ENCODE assay signal across 8 cellular contexts in the genomic region with DNA sequence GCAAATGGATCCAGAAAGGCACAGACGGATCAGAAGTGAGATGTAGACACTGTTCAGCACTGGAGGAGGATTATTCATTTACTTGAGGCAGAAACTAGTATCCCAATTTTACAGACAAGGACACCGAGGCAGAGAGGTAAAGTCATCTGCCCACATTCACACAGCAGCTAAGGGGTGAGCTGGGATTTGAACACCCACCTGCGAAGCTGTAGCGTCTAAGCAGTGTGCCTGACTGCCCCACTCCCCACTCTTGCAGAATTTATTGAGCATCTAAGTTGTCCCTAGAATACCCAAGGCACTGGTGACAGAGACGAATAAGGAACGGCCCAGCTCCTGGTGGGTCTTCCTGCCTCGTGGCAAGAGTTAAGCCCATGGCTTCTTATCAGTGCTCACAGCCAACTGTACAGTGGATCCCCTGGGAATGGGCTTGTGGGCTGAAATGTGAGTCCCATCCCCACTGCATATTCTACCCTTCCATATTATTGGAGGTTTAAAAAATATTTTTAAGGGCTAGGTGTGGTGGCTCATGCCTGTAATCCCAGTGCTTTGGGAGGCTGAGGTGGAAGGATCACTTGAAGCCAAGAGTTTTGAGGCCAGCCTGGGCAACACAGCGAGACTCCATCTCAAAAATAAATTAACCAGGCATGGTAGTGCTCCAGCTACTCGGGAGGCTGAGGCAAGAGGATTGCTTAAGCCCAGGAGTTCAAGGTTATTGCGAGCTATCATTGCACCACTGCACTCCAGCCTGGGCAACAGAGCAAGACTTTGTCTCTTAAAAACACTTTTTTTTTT.
A peak's percentile ranks its signal among the peaks of the same experiment; 100 is the strongest.
DNase-seq lines count a peak whose midpoint lies in the region; ATAC-seq and TF ChIP-seq lines count a peak whose summit lies in the region.

No MANE protein-coding gene starts in this region.

- ATAC-seq in HG03025 (IDR thresholded peaks at IDR 0.05; ENCODE audit: low FRiP score, unreplicated experiment) (no peak), GM18520 (IDR thresholded peaks at IDR 0.05; ENCODE audit: unreplicated experiment) (no peak)

- no peaks in the 10 kb centered on the region for H3K9me3 ChIP-seq in BLaER1 treated with 17β-estradiol and CSF1 and Interleukin-3, amounts not matched to agents 10 nM and 100 nM (replicated peaks in 1 of 11)
- no peaks in the 10 kb centered on the region for H3K9me3 ChIP-seq in Loucy (ENCODE audit: insufficient read depth, low read depth, low read length)
- no peaks in the 10 kb centered on the region for H3K9me3 ChIP-seq in colonic mucosa
- no peaks in the 10 kb centered on the region for H3K9me3 ChIP-seq in neural cell (ENCODE audit: low read length)

- in situ Hi-C loops in GM13977 (cut with MboI; ENCODE audit: low pct_unique_long_range_greater_than_20kb, low sequenced_read_pairs, unreplicated experiment), result no loop called here

- no peak for TF ChIP-seq EP300 in neural cell (conservative IDR thresholded peaks at IDR 0.05; ENCODE audit: poor library complexity, severe bottlenecking)

- TF ChIP-seq CTCF in Loucy (conservative IDR thresholded peaks at IDR 0.05; ENCODE audit: low read length) (no peak), colonic mucosa (IDR thresholded peaks at IDR 0.05) (no peak), neural cell (IDR thresholded peaks at IDR 0.05; ENCODE audit: poor library complexity, severe bottlenecking) (no peak), GM13977 (IDR thresholded peaks at IDR 0.05; ENCODE audit: extremely low read depth, insufficient read depth, missing control alignments) (no peak)

- H2AFZ ChIP-seq in Loucy (ENCODE audit: low read length) (no peak overlapping the region), neural cell (ENCODE audit: low read depth, low read length) (no peak overlapping the region)

- TF ChIP-seq RAD21 in neural cell (conservative IDR thresholded peaks at IDR 0.05), result no peak

- intact Hi-C loops in colonic mucosa (cut with DNase I), result no loop called here

- peak overlapping the region; percentile 14 to 78 (median 73); a peak in 19 of 22 replicates for H3K9ac ChIP-seq in BLaER1 treated with 17β-estradiol and CSF1 and Interleukin-3, amounts not matched to agents 10 nM and 100 nM
- H3K9ac ChIP-seq in Loucy (ENCODE audit: low read depth, low read length, poor library complexity, severe bottlenecking) (peak overlapping the region; percentile 79), colonic mucosa (ENCODE audit: low read depth in 2 of 2, low read length in 2 of 2) (no peak overlapping the region), neural cell (ENCODE audit: low read length) (no peak overlapping the region)

- no peaks in the 10 kb centered on the region for H3F3A ChIP-seq in Loucy (ENCODE audit: low read depth)
- H3F3A ChIP-seq in neural cell (ENCODE audit: insufficient read depth, low read length, poor library complexity, severe bottlenecking), result no peaks in the 10 kb centered on the region

- peaks cover 82 to 96% (median 90%) of the 10 kb centered on the region in 10 experiments for H3K4me1 ChIP-seq in BLaER1 treated with 17β-estradiol and CSF1 and Interleukin-3, amounts not matched to agents 10 nM and 100 nM
- peaks cover 42% of the 10 kb centered on the region for H3K4me1 ChIP-seq in Loucy (ENCODE audit: insufficient read depth, low read length, poor library complexity, severe bottlenecking)
- no peaks in the 10 kb centered on the region for H3K4me1 ChIP-seq in colonic mucosa

- peaks cover 0 to 57% (median 13%) of the 10 kb centered on the region in 11 experiments; a peak in 18 of 22 replicates for H3K36me3 ChIP-seq in BLaER1 treated with 17β-estradiol and CSF1 and Interleukin-3, amounts not matched to agents 10 nM and 100 nM
- no peaks in the 10 kb centered on the region; the same call in 1 of the 2 replicates for H3K36me3 ChIP-seq in Loucy (ENCODE audit: insufficient read depth, low read length)
- no peaks in the 10 kb centered on the region for H3K36me3 ChIP-seq in colonic mucosa
- H3K36me3 ChIP-seq in neural cell (ENCODE audit: insufficient read depth, low read length), result no peaks in the 10 kb centered on the region

- H3K79me2 ChIP-seq in Loucy (ENCODE audit: insufficient read depth, low read length) (peaks cover 83% of the 10 kb centered on the region), neural cell (replicated peaks; ENCODE audit: insufficient read depth, low read length) (no peaks in the 10 kb centered on the region)

- peaks cover 41 to 99% (median 82%) of the 10 kb centered on the region in 11 experiments for H4K20me1 ChIP-seq in BLaER1 treated with 17β-estradiol and CSF1 and Interleukin-3, amounts not matched to agents 10 nM and 100 nM
- peaks cover 19% of the 10 kb centered on the region for H4K20me1 ChIP-seq in Loucy (ENCODE audit: insufficient read depth, low read length, poor library complexity, severe bottlenecking)
- H4K20me1 ChIP-seq in neural cell (ENCODE audit: insufficient read depth), result no peaks in the 10 kb centered on the region

- peak overlapping the region in 8 of 10 experiments; percentile 62 to 79 (median 64); a peak in 14 of 20 replicates for H3K4me3 ChIP-seq in BLaER1 treated with 17β-estradiol and CSF1 and Interleukin-3, amounts not matched to agents 10 nM and 100 nM
- H3K4me3 ChIP-seq in Loucy (ENCODE audit: low read length, poor library complexity, severe bottlenecking) (peak overlapping the region; percentile 77), colonic mucosa (peak overlapping the region; percentile 59), neural cell (ENCODE audit: low read length) (peak overlapping the region; percentile 70)

- no peaks in the 10 kb centered on the region for H3K9me2 ChIP-seq in Loucy (replicated peaks; ENCODE audit: low read depth, low read length)
- H3K9me2 ChIP-seq in neural cell (ENCODE audit: insufficient read depth, low read length), result no peaks in the 10 kb centered on the region

- no peak for DNase-seq in colonic mucosa
- DNase-seq in activated CD4-positive, CD25-positive, alpha-beta regulatory T cell treated with anti-CD3 and anti-CD28 coated beads, Interleukin-2, amount 50 U/mL, for 72 hours, result no peak
- no peak for DNase-seq in GM13977 (ENCODE audit: low spot score)

- peak overlapping the region in 10 of 11 experiments; percentile 2 to 70 (median 54); a peak in 16 of 22 replicates for H3K27ac ChIP-seq in BLaER1 treated with 17β-estradiol and CSF1 and Interleukin-3, amounts not matched to agents 10 nM and 100 nM
- H3K27ac ChIP-seq in colonic mucosa (peak overlapping the region; percentile 86), neural cell (ENCODE audit: low read length) (no peak overlapping the region)

- H3K4me2 ChIP-seq in BLaER1 treated with 17β-estradiol and CSF1 and Interleukin-3, amounts not matched to agents 10 nM and 100 nM, result peak overlapping the region; percentile 95 to 100 (median 99)
- H3K4me2 ChIP-seq in Loucy (ENCODE audit: low read depth, low read length, poor library complexity, severe bottlenecking), result peak overlapping the region; percentile 67
- H3K4me2 ChIP-seq in neural cell (ENCODE audit: low read length), result no peak overlapping the region

- peaks cover 18 to 33% (median 28%) of the 10 kb centered on the region in 11 experiments for H3K27me3 ChIP-seq in BLaER1 treated with 17β-estradiol and CSF1 and Interleukin-3, amounts not matched to agents 10 nM and 100 nM
- H3K27me3 ChIP-seq in Loucy (ENCODE audit: insufficient read depth, low read length, poor library complexity, severe bottlenecking), result no peaks in the 10 kb centered on the region
- no peaks in the 10 kb centered on the region for H3K27me3 ChIP-seq in colonic mucosa
- H3K27me3 ChIP-seq in neural cell (ENCODE audit: insufficient read depth, low read depth, low read length), result peaks cover 6% of the 10 kb centered on the region

TF ChIP-seq in neural cell, 6 proteins besides CTCF, POLR2A, EP300 and RAD21:
- TF ChIP-seq SMC3 (conservative IDR thresholded peaks at IDR 0.05; ENCODE audit: poor library complexity) (no peak), EZH2 (IDR thresholded peaks at IDR 0.05; ENCODE audit: borderline replicate concordance, insufficient read depth, low read length, poor library complexity, severe bottlenecking) (no peak), MXI1 (conservative IDR thresholded peaks at IDR 0.05; ENCODE audit: poor library complexity, severe bottlenecking) (no peak), POLR2AphosphoS5 (IDR thresholded peaks at IDR 0.05) (no peak), TAF1 (IDR thresholded peaks at IDR 0.05; ENCODE audit: low read depth) (no peak)
- TF ChIP-seq, protein P1, sequence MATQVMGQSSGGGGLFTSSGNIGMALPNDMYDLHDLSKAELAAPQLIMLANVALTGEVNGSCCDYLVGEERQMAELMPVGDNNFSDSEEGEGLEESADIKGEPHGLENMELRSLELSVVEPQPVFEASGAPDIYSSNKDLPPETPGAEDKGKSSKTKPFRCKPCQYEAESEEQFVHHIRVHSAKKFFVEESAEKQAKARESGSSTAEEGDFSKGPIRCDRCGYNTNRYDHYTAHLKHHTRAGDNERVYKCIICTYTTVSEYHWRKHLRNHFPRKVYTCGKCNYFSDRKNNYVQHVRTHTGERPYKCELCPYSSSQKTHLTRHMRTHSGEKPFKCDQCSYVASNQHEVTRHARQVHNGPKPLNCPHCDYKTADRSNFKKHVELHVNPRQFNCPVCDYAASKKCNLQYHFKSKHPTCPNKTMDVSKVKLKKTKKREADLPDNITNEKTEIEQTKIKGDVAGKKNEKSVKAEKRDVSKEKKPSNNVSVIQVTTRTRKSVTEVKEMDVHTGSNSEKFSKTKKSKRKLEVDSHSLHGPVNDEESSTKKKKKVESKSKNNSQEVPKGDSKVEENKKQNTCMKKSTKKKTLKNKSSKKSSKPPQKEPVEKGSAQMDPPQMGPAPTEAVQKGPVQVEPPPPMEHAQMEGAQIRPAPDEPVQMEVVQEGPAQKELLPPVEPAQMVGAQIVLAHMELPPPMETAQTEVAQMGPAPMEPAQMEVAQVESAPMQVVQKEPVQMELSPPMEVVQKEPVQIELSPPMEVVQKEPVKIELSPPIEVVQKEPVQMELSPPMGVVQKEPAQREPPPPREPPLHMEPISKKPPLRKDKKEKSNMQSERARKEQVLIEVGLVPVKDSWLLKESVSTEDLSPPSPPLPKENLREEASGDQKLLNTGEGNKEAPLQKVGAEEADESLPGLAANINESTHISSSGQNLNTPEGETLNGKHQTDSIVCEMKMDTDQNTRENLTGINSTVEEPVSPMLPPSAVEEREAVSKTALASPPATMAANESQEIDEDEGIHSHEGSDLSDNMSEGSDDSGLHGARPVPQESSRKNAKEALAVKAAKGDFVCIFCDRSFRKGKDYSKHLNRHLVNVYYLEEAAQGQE (IDR thresholded peaks at IDR 0.05; ENCODE audit: borderline replicate concordance), result no peak

Comparison
In these comparisons a context has a peak if more than half of its experiments do, and no peak if none do; other contexts are left out.
1. H3K9ac ChIP-seq: peak in BLaER1 treated with 17β-estradiol and CSF1 and Interleukin-3, amounts not matched to agents 10 nM and 100 nM (11 of 11) and Loucy (single experiment); none in colonic mucosa (0 of 2) and neural cell (single experiment).
2. Peak in every context shown above with its lines, with median percentiles within 50 percentile points of each other: H3K4me3 ChIP-seq.